Comparison of ENCODE assay signal across 8 cellular contexts in the genomic region with DNA sequence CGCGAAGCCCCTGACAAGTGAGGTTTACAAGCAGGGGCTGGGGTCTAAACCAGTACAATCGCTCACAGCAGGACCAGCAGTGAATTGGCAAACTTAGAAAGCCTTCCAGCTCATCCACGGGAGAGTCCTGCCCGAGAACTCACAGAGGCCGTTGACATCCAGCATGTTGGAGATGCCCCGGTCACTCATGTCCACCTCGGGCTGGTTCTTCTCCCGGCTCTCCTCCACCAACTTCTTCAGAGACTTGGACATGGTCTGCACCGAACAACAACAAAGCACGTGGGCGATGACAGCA. TPM values are rescaled to one million over a fixed set of nuclear protein-coding genes. Genes with fewer than 3 reads are reported as not detected.
A peak's percentile ranks its signal among the peaks of the same experiment; 100 is the strongest.
DNase-seq lines count a peak whose midpoint lies in the region; ATAC-seq and TF ChIP-seq lines count a peak whose summit lies in the region.

No MANE protein-coding gene starts in this region.

- H3K36me3 Mint-ChIP-seq in activated CD4-positive, alpha-beta T cell treated with anti-CD3 and anti-CD28 coated beads for 36 hours (ENCODE audit: low read depth), result peaks cover 19% of the 10 kb centered on the region

- H3K4me3 ChIP-seq in ascending aorta (peak overlapping the region; percentile 61 to 88), testis (peak overlapping the region; percentile 66 to 84)

- peak overlapping the region; percentile 50 to 60 for H3K27ac ChIP-seq in ascending aorta
- H3K27ac ChIP-seq in layer of hippocampus (ENCODE audit: low read depth, low read length), result peak overlapping the region; percentile 54
- H3K27ac ChIP-seq in testis, result peak overlapping the region; percentile 71 to 76

- TF ChIP-seq CTCF in ascending aorta (IDR thresholded peaks at IDR 0.05) (no peak), testis (IDR thresholded peaks at IDR 0.05) (no peak)

- H3K4me3 Mint-ChIP-seq in activated CD4-positive, alpha-beta T cell treated with anti-CD3 and anti-CD28 coated beads for 36 hours, result peak overlapping the region; percentile 87

- intact Hi-C loops in activated CD4-positive, alpha-beta T cell treated with anti-CD3 and anti-CD28 coated beads for 36 hours (cut with DNase I, micrococcal nuclease), result loop anchor here (1.0 to 2.0 kb wide), 9 partner anchors 29 to 1842 kb away; a partner anchor contains a TSS
- intact Hi-C loops in ascending aorta (cut with DNase I) (loop anchor here (2.0 to 10.0 kb wide), 3 partner anchors 380 to 1838 kb away; a partner anchor contains a TSS), testis (cut with DNase I; ENCODE audit: low total_unique reads) (no loop called here)

- CTCF ChIA-PET in activated CD4-positive, alpha-beta T cell treated with anti-CD3 and anti-CD28 coated beads for 36 hours (lab: Charles Lee), result interaction anchor here (1.0 to 3.4 kb wide), 3 partner anchors 13 to 413 kb away, joined by 3 to 13 read pairs (median 4); no protein-coding TSS in a partner anchor

- POLR2A ChIA-PET in activated CD4-positive, alpha-beta T cell treated with anti-CD3 and anti-CD28 coated beads for 36 hours (lab: Charles Lee), result interaction anchor here (0.6 to 1.3 kb wide), 4 partner anchors 32 to 827 kb away, joined by 3 to 7 read pairs (median 4); a partner anchor contains a TSS

- H3K4me1 Mint-ChIP-seq in activated CD4-positive, alpha-beta T cell treated with anti-CD3 and anti-CD28 coated beads for 36 hours, result peaks cover 29% of the 10 kb centered on the region

- TF ChIP-seq POLR2A in testis (IDR thresholded peaks at IDR 0.05), result no peak

- no peaks in the 10 kb centered on the region for H3K27me3 Mint-ChIP-seq in activated CD4-positive, alpha-beta T cell treated with anti-CD3 and anti-CD28 coated beads for 36 hours

- ATAC-seq in activated CD4-positive, alpha-beta T cell treated with anti-CD3 and anti-CD28 coated beads for 36 hours, result no peak
- ATAC-seq in GM18517 (IDR thresholded peaks at IDR 0.05; ENCODE audit: unreplicated experiment) (no peak), HG03442 (IDR thresholded peaks at IDR 0.05; ENCODE audit: unreplicated experiment) (no peak)

- H3K36me3 ChIP-seq in ascending aorta (no peaks in the 10 kb centered on the region), testis (ENCODE audit: low read depth, missing control alignments) (no peaks in the 10 kb centered on the region)

- H3K27me3 ChIP-seq in ascending aorta, result no peaks in the 10 kb centered on the region
- no peaks in the 10 kb centered on the region for H3K27me3 ChIP-seq in layer of hippocampus (ENCODE audit: control insufficient read depth, insufficient read depth, low read length)
- no peaks in the 10 kb centered on the region for H3K27me3 ChIP-seq in testis

- H3K27ac Mint-ChIP-seq in activated CD4-positive, alpha-beta T cell treated with anti-CD3 and anti-CD28 coated beads for 36 hours, result peak overlapping the region; percentile 95

- H3K9me3 Mint-ChIP-seq in activated CD4-positive, alpha-beta T cell treated with anti-CD3 and anti-CD28 coated beads for 36 hours (ENCODE audit: low read depth), result peaks cover 2% of the 10 kb centered on the region

- H3K9me3 ChIP-seq in ascending aorta, result no peaks in the 10 kb centered on the region
- H3K9me3 ChIP-seq in testis, result no peaks in the 10 kb centered on the region

- H3K4me1 ChIP-seq in ascending aorta, result peaks cover 0 to 29% of the 10 kb centered on the region in 2 donors
- H3K4me1 ChIP-seq in testis, result peaks cover 15% of the 10 kb centered on the region

- no peak for DNase-seq in activated CD4-positive, alpha-beta T cell treated with anti-CD3 and anti-CD28 coated beads for 36 hours
- no peak for DNase-seq in activated CD4-positive, alpha-beta T cell treated with anti-CD3 and anti-CD28 coated beads, Interleukin-2, amount 50 U/mL, for 48 hours
- DNase-seq in ascending aorta (ENCODE audit: low spot score in 2 of 2) (no peak), testis (peak; percentile 30), NCI-H2196 treated with DMSO at 0.1 percent for 48 hours (lab: John Stamatoyannopoulos, UW; ENCODE audit: unreplicated experiment) (no peak)

- 5 to 28% methylated on average over 2 to 12 of the region's 12 CpGs for WGBS in testis, 2 donors

RNA-seq across cellular contexts. Expression of a gene that starts 0.4 kb away (rescaled TPM):
- total RNA-seq in activated CD4-positive, alpha-beta T cell treated with anti-CD3 and anti-CD28 coated beads for 36 hours, result 10 to 100 TPM; 38.4 to 62.8 TPM
- total RNA-seq in ascending aorta (82.2 TPM), testis (10 to 100 TPM; 26.0 to 27.3 TPM)
- 38.4 TPM for polyA plus RNA-seq in testis (ENCODE audit: insufficient read depth, low read depth, low replicate concordance)
